Comparison of ENCODE assay signal across 21 cellular contexts in genomic region chr3:44076221-44076829, GRCh38.
A peak's percentile ranks its signal among the peaks of the same experiment; 100 is the strongest.
DNase-seq lines count a peak whose midpoint lies in the region; ATAC-seq, FAIRE-seq and TF ChIP-seq lines count a peak whose summit lies in the region.
"Had no signal": no experiment of that assay in that cellular context is flagged by ENCODE, and none has a peak within 500 bp of the region (broad histone marks: within the 10 kb centered on the region; RNA-seq: fewer than 3 reads in every experiment).

No MANE protein-coding gene starts in this region.

- H3K36me3 ChIP-seq in GM23338 (ENCODE audit: insufficient read depth): no peaks in the 10 kb centered on the region
- no peaks in the 10 kb centered on the region for H3K36me3 ChIP-seq in esophagus muscularis mucosa
- no peaks in the 10 kb centered on the region for H3K36me3 ChIP-seq in psoas muscle (ENCODE audit: insufficient read depth in 1 of 2, low read depth in 1 of 2)
- H3K36me3 ChIP-seq in tibial nerve: no peaks in the 10 kb centered on the region
- H3K36me3 ChIP-seq: colonic mucosa, left lung, ovary, Peyer's patch had no signal

- DNase-seq in A549 (ENCODE audit: low read depth in 1 of 2, low spot score in 1 of 2) (no peak), GM23338 (ENCODE audit: low spot score) (peak; percentile 28), NCI-H510A (lab: John Stamatoyannopoulos, UW) (peak; percentile 77), esophagus muscularis mucosa (ENCODE audit: extremely low spot score) (peak; percentile 90), left lobe of liver (ENCODE audit: low spot score) (no peak), psoas muscle (no peak), tibial nerve (ENCODE audit: low spot score in 2 of 2) (no peak)
- no peak for DNase-seq in activated CD8-positive, alpha-beta T cell treated with anti-CD3 and anti-CD28 coated beads for 36 hours
- DNase-seq: activated CD4-positive, alpha-beta T cell treated with anti-CD3 and anti-CD28 coated beads, Interleukin-2, amount 10 ng/mL, durations not matched to agents 7 days and 5 days; activated T-cell treated with anti-CD3 and anti-CD28 coated beads, Interleukin-2, amount 50 U/mL, for 24 hours; CD8-positive, alpha-beta memory T cell; colonic mucosa; foreskin keratinocyte; left lung; NCI-H1048; ovary; Peyer's patch; stimulated activated CD4-positive, alpha-beta T cell treated with anti-CD3 and anti-CD28 coated beads, Interleukin-4, amount 100 ng/mL, for 1 hour had no signal

- no peaks in the 10 kb centered on the region for H3F3A ChIP-seq in GM23338 (replicated peaks; ENCODE audit: low read depth)

- H3K27me3 Mint-ChIP-seq in GM23338 (ENCODE audit: insufficient read depth, low read depth, poor library complexity): peaks cover 12% of the 10 kb centered on the region
- no peaks in the 10 kb centered on the region for H3K27me3 Mint-ChIP-seq in activated CD8-positive, alpha-beta T cell treated with anti-CD3 and anti-CD28 coated beads for 36 hours
- H3K27me3 Mint-ChIP-seq: activated naive CD4-positive, alpha-beta T cell treated with anti-CD3 and anti-CD28 coated beads, Interleukin-2, amount 50 U/mL, for 24 hours had no signal

- 78% methylated on average over 5 of the region's 7 CpGs for WGBS in A549 (ENCODE audit: missing lambda C conversion rate)
- 69% methylated on average over 7 of the region's 7 CpGs for WGBS in esophagus muscularis mucosa
- 42 to 55% (median 47%) methylated on average over 7 of the region's 7 CpGs for WGBS in psoas muscle, 3 donors
- WGBS in tibial nerve, 2 donors: 72 to 84% methylated on average over 7 of the region's 7 CpGs

- H4K20me1 ChIP-seq in GM23338 (replicated peaks; ENCODE audit: insufficient read depth): no peaks in the 10 kb centered on the region; the same call in 1 of the 2 replicates

- H3K79me2 ChIP-seq in GM23338 (replicated peaks; ENCODE audit: insufficient read depth): no peaks in the 10 kb centered on the region

- peaks cover 49% of the 10 kb centered on the region for H3K4me1 Mint-ChIP-seq in GM23338
- no peaks in the 10 kb centered on the region for H3K4me1 Mint-ChIP-seq in activated CD8-positive, alpha-beta T cell treated with anti-CD3 and anti-CD28 coated beads for 36 hours (ENCODE audit: low read depth)
- H3K4me1 Mint-ChIP-seq: activated CD4-positive, alpha-beta T cell treated with anti-CD3 and anti-CD28 coated beads, Interleukin-2, amount 10 ng/mL, durations not matched to agents 7 days and 5 days; activated naive CD4-positive, alpha-beta T cell treated with anti-CD3 and anti-CD28 coated beads, Interleukin-2, amount 50 U/mL, for 24 hours; CD8-positive, alpha-beta memory T cell had no signal

- peaks cover 10% of the 10 kb centered on the region; the same call in 1 of the 2 replicates for H3K9me2 ChIP-seq in GM23338 (ENCODE audit: insufficient read depth)

- H3K27me3 ChIP-seq in GM23338 (ENCODE audit: insufficient read depth) (no peaks in the 10 kb centered on the region), esophagus muscularis mucosa (peaks cover 0 to 37% (median 0%) of the 10 kb centered on the region in 4 donors), psoas muscle (ENCODE audit: insufficient read depth in 3 of 3, low read length in 2 of 3) (peaks cover 0 to 7% (median 0%) of the 10 kb centered on the region in 3 donors), tibial nerve (no peaks in the 10 kb centered on the region)
- H3K27me3 ChIP-seq: colonic mucosa, foreskin keratinocyte, left lung, ovary, Peyer's patch had no signal

- no peak overlapping the region for H3K27ac Mint-ChIP-seq in GM23338
- H3K27ac Mint-ChIP-seq in activated CD8-positive, alpha-beta T cell treated with anti-CD3 and anti-CD28 coated beads for 36 hours: no peak overlapping the region
- H3K27ac Mint-ChIP-seq: activated CD4-positive, alpha-beta T cell treated with anti-CD3 and anti-CD28 coated beads, Interleukin-2, amount 10 ng/mL, durations not matched to agents 7 days and 5 days; activated naive CD4-positive, alpha-beta T cell treated with anti-CD3 and anti-CD28 coated beads, Interleukin-2, amount 50 U/mL, for 24 hours; activated T-cell treated with anti-CD3 and anti-CD28 coated beads, Interleukin-2, amount 50 U/mL, for 24 hours; CD8-positive, alpha-beta memory T cell had no signal

- POLR2A ChIA-PET in A549 (lab: Yijun Ruan, JAX): no interaction called here
- POLR2A ChIA-PET in activated CD8-positive, alpha-beta T cell treated with anti-CD3 and anti-CD28 coated beads for 36 hours (lab: Charles Lee): no interaction called here

- FAIRE-seq in A549 (lab: Jason Lieb, UNC): no peak
- FAIRE-seq: G401.6 had no signal

- H3K9me3 Mint-ChIP-seq in GM23338: no peaks in the 10 kb centered on the region
- H3K9me3 Mint-ChIP-seq in activated CD8-positive, alpha-beta T cell treated with anti-CD3 and anti-CD28 coated beads for 36 hours: no peaks in the 10 kb centered on the region
- H3K9me3 Mint-ChIP-seq: activated CD4-positive, alpha-beta T cell treated with anti-CD3 and anti-CD28 coated beads, Interleukin-2, amount 10 ng/mL, durations not matched to agents 7 days and 5 days; activated naive CD4-positive, alpha-beta T cell treated with anti-CD3 and anti-CD28 coated beads, Interleukin-2, amount 50 U/mL, for 24 hours; activated T-cell treated with anti-CD3 and anti-CD28 coated beads, Interleukin-2, amount 50 U/mL, for 24 hours; CD8-positive, alpha-beta memory T cell had no signal

- no peaks in the 10 kb centered on the region for H3K36me3 Mint-ChIP-seq in GM23338 (ENCODE audit: low read depth)
- H3K36me3 Mint-ChIP-seq in activated CD8-positive, alpha-beta T cell treated with anti-CD3 and anti-CD28 coated beads for 36 hours (ENCODE audit: low read depth): no peaks in the 10 kb centered on the region
- H3K36me3 Mint-ChIP-seq: activated naive CD4-positive, alpha-beta T cell treated with anti-CD3 and anti-CD28 coated beads, Interleukin-2, amount 50 U/mL, for 24 hours; CD8-positive, alpha-beta memory T cell had no signal

- ATAC-seq in A549: peak; percentile 16 to 39; a peak in 3 of 6 replicates
- peak; percentile 60 for ATAC-seq in GM23338
- no peak for ATAC-seq in left lobe of liver
- ATAC-seq in activated CD8-positive, alpha-beta T cell treated with anti-CD3 and anti-CD28 coated beads for 36 hours: no peak
- no peak for ATAC-seq in psoas muscle
- ATAC-seq: foreskin keratinocyte, left lung had no signal

- H3K4me1 ChIP-seq in A549 (peaks cover 41% of the 10 kb centered on the region), GM23338 (ENCODE audit: insufficient read depth) (peaks cover 12% of the 10 kb centered on the region), esophagus muscularis mucosa (no peaks in the 10 kb centered on the region), psoas muscle (no peaks in the 10 kb centered on the region), tibial nerve (no peaks in the 10 kb centered on the region)
- H3K4me1 ChIP-seq: colonic mucosa, left lung, Peyer's patch had no signal

- H3K4me3 Mint-ChIP-seq in GM23338: no peak overlapping the region
- no peak overlapping the region for H3K4me3 Mint-ChIP-seq in activated CD8-positive, alpha-beta T cell treated with anti-CD3 and anti-CD28 coated beads for 36 hours
- H3K4me3 Mint-ChIP-seq: activated CD4-positive, alpha-beta T cell treated with anti-CD3 and anti-CD28 coated beads, Interleukin-2, amount 10 ng/mL, durations not matched to agents 7 days and 5 days; activated naive CD4-positive, alpha-beta T cell treated with anti-CD3 and anti-CD28 coated beads, Interleukin-2, amount 50 U/mL, for 24 hours; activated T-cell treated with anti-CD3 and anti-CD28 coated beads, Interleukin-2, amount 50 U/mL, for 24 hours; CD8-positive, alpha-beta memory T cell had no signal

- TF ChIP-seq CTCF in A549 (IDR thresholded peaks at IDR 0.05) (no peak), GM23338 (conservative IDR thresholded peaks at IDR 0.05; ENCODE audit: low read depth in 2 of 2) (peak in 1 of 2 experiments; percentile 32; a peak in 3 of 4 replicates), esophagus muscularis mucosa (IDR thresholded peaks at IDR 0.05) (no peak), psoas muscle (IDR thresholded peaks at IDR 0.05) (no peak), tibial nerve (IDR thresholded peaks at IDR 0.05) (no peak)
- no peak for TF ChIP-seq CTCF in activated CD8-positive, alpha-beta T cell treated with anti-CD3 and anti-CD28 coated beads for 36 hours (IDR thresholded peaks at IDR 0.05)

- no peak overlapping the region for H3K4me2 ChIP-seq in A549
- peak overlapping the region; percentile 58 for H3K4me2 ChIP-seq in GM23338

- TF ChIP-seq POLR2A in A549 (IDR thresholded peaks at IDR 0.05; ENCODE audit: low read length) (no peak), esophagus muscularis mucosa (IDR thresholded peaks at IDR 0.05; ENCODE audit: low read depth) (no peak), tibial nerve (IDR thresholded peaks at IDR 0.05) (no peak)

- no peak overlapping the region for H3K27ac ChIP-seq in A549
- H3K27ac ChIP-seq in GM23338 (ENCODE audit: low read depth): no peak overlapping the region
- no peak overlapping the region for H3K27ac ChIP-seq in esophagus muscularis mucosa (replicated peaks in 1 of 4)
- H3K27ac ChIP-seq in psoas muscle: no peak overlapping the region
- no peak overlapping the region for H3K27ac ChIP-seq in tibial nerve
- H3K27ac ChIP-seq: colonic mucosa, foreskin keratinocyte, HL-60, left lung, ovary, Peyer's patch had no signal

- H3K9me3 ChIP-seq in A549 (no peaks in the 10 kb centered on the region), esophagus muscularis mucosa (no peaks in the 10 kb centered on the region), psoas muscle (no peaks in the 10 kb centered on the region), tibial nerve (no peaks in the 10 kb centered on the region)
- H3K9me3 ChIP-seq: colonic mucosa, left lung, ovary, Peyer's patch had no signal

- CTCF ChIA-PET in A549 (lab: Yijun Ruan, JAX): interaction anchor here (0.7 to 1.5 kb wide), 6 partner anchors 9 to 323 kb away, joined by 3 to 4 read pairs (median 3); no protein-coding TSS in a partner anchor
- CTCF ChIA-PET in activated CD8-positive, alpha-beta T cell treated with anti-CD3 and anti-CD28 coated beads for 36 hours (lab: Charles Lee): no interaction called here

- intact Hi-C loops in esophagus muscularis mucosa (cut with DNase I) (no loop called here), psoas muscle (cut with DNase I) (no loop called here)
- intact Hi-C loops in activated CD8-positive, alpha-beta T cell treated with anti-CD3 and anti-CD28 coated beads for 36 hours (cut with micrococcal nuclease): no loop called here

- TF ChIP-seq RAD21 in A549 (conservative IDR thresholded peaks at IDR 0.05 in 1 of 2, IDR thresholded peaks at IDR 0.05 in 1 of 2): no peak

- no peak overlapping the region for H2AFZ ChIP-seq in GM23338

- TF ChIP-seq EP300 in A549 (IDR thresholded peaks at IDR 0.05): no peak
- TF ChIP-seq EP300 in esophagus muscularis mucosa (IDR thresholded peaks at IDR 0.05): no peak
- TF ChIP-seq EP300 in tibial nerve (IDR thresholded peaks at IDR 0.05): no peak

- H3K4me3 ChIP-seq in A549 (no peak overlapping the region), GM23338 (no peak overlapping the region), esophagus muscularis mucosa (no peak overlapping the region), psoas muscle (no peak overlapping the region), tibial nerve (no peak overlapping the region)
- H3K4me3 ChIP-seq: colonic mucosa, left lung, ovary, Peyer's patch had no signal

TF ChIP-seq in A549, 52 proteins besides CTCF, POLR2A, EP300 and RAD21 (continues in another document):
- TF ChIP-seq SREBF2 (IDR thresholded peaks at IDR 0.05) (no peak), KDM5A (IDR thresholded peaks at IDR 0.05) (no peak)

TF ChIP-seq in GM23338, 12 proteins besides CTCF, POLR2A, EP300 and RAD21 (continues in another document):
- TF ChIP-seq POLR2AphosphoS5 (IDR thresholded peaks at IDR 0.05; ENCODE audit: low read depth): no peak

Comparison
In these comparisons a context has a peak if more than half of its experiments do, and no peak if none do; other contexts are left out.
1. ATAC-seq: peak in A549 (2 of 2) and GM23338 (single experiment); none in left lobe of liver (single experiment), activated CD8-positive, alpha-beta T cell treated with anti-CD3 and anti-CD28 coated beads for 36 hours (single experiment) and psoas muscle (0 of 4).
2. DNase-seq: peak in GM23338 (single experiment), NCI-H510A (single experiment) and esophagus muscularis mucosa (single experiment); none in A549 (0 of 2), left lobe of liver (single experiment), activated CD8-positive, alpha-beta T cell treated with anti-CD3 and anti-CD28 coated beads for 36 hours (single experiment), psoas muscle (0 of 2) and tibial nerve (0 of 2).